Comparison of ENCODE assay signal across 8 cellular contexts in genomic region chr7:33904680-33905388, GRCh38. TPM values are rescaled to one million over a fixed set of nuclear protein-coding genes. Genes with fewer than 3 reads are reported as not detected.
DNase-seq lines count a peak whose midpoint lies in the region; ATAC-seq and TF ChIP-seq lines count a peak whose summit lies in the region.

No MANE protein-coding gene starts in this region.

- ATAC-seq in GM21381 (IDR thresholded peaks at IDR 0.05; ENCODE audit: unreplicated experiment) = peak; percentile 55
- peak; percentile 29 for ATAC-seq in effector memory CD8-positive, alpha-beta T cell (replicated peaks)
- ATAC-seq in lung (ENCODE audit: insufficient read depth, low FRiP score) = peak; percentile 68
- no peak for ATAC-seq in GM19455 (IDR thresholded peaks at IDR 0.05; ENCODE audit: unreplicated experiment)
- no peak for ATAC-seq in GM21737 (IDR thresholded peaks at IDR 0.05; ENCODE audit: unreplicated experiment)

- no peaks in the 10 kb centered on the region for H3K9me3 ChIP-seq in BLaER1 treated with 17β-estradiol and CSF1 and Interleukin-3, amounts not matched to agents 10 nM and 100 nM (replicated peaks in 1 of 11)
- no peaks in the 10 kb centered on the region for H3K9me3 ChIP-seq in lung (ENCODE audit: control insufficient read depth in 2 of 2, insufficient read depth in 1 of 2, low read length in 1 of 2)
- H3K9me3 ChIP-seq in suprapubic skin = no peaks in the 10 kb centered on the region

- no peak for TF ChIP-seq EP300 in suprapubic skin (IDR thresholded peaks at IDR 0.05)

- peaks cover 5 to 7% of the 10 kb centered on the region in 2 donors for H3K4me1 Mint-ChIP-seq in effector memory CD8-positive, alpha-beta T cell (ENCODE audit: low read depth in 2 of 2)

- peak overlapping the region; percentile 57 to 77 (median 68) for H3K9ac ChIP-seq in BLaER1 treated with 17β-estradiol and CSF1 and Interleukin-3, amounts not matched to agents 10 nM and 100 nM

- DNase-seq in SHP77 treated with DMSO at 0.1 percent for 48 hours (lab: John Stamatoyannopoulos, UW) = peak; percentile 40
- no peak for DNase-seq in effector memory CD8-positive, alpha-beta T cell
- no peak for DNase-seq in lung (ENCODE audit: low spot score)
- no peak for DNase-seq in suprapubic skin (ENCODE audit: low spot score in 2 of 2)

- TF ChIP-seq POLR2A in suprapubic skin (IDR thresholded peaks at IDR 0.05) = no peak

- H3K9me3 Mint-ChIP-seq in effector memory CD8-positive, alpha-beta T cell = no peaks in the 10 kb centered on the region

- no peak overlapping the region for H3K27ac Mint-ChIP-seq in effector memory CD8-positive, alpha-beta T cell

- peaks cover 0 to 12% (median 7%) of the 10 kb centered on the region in 10 experiments; a peak in 13 of 20 replicates for H3K4me1 ChIP-seq in BLaER1 treated with 17β-estradiol and CSF1 and Interleukin-3, amounts not matched to agents 10 nM and 100 nM
- H3K4me1 ChIP-seq in lung (ENCODE audit: control insufficient read depth in 2 of 2, insufficient read depth in 2 of 2, low read length in 2 of 2) = peaks cover 0 to 4% of the 10 kb centered on the region in 2 donors
- peaks cover 23% of the 10 kb centered on the region for H3K4me1 ChIP-seq in suprapubic skin

- peak overlapping the region; percentile 74 to 75 for H3K4me3 Mint-ChIP-seq in effector memory CD8-positive, alpha-beta T cell

- peaks cover 66 to 85% of the 10 kb centered on the region in 2 donors for H3K27me3 Mint-ChIP-seq in effector memory CD8-positive, alpha-beta T cell

- TF ChIP-seq CTCF in lung (IDR thresholded peaks at IDR 0.05; ENCODE audit: control extremely low read depth, extremely low read depth) (no peak), suprapubic skin (IDR thresholded peaks at IDR 0.05) (peak in 1 of 2 donors; percentile 8)

- H3K4me2 ChIP-seq in BLaER1 treated with 17β-estradiol and CSF1 and Interleukin-3, amounts not matched to agents 10 nM and 100 nM = peak overlapping the region; percentile 86 to 100 (median 97)

- H3K27ac ChIP-seq in BLaER1 treated with 17β-estradiol and CSF1 and Interleukin-3, amounts not matched to agents 10 nM and 100 nM = peak overlapping the region in 2 of 11 experiments; percentile 5 to 15; a peak in 2 of 22 replicates
- H3K27ac ChIP-seq in lung (ENCODE audit: low read depth in 1 of 2, low read length in 1 of 2) (peak overlapping the region in 1 of 2 donors; percentile 86), suprapubic skin (no peak overlapping the region)

- H4K20me1 ChIP-seq in BLaER1 treated with 17β-estradiol and CSF1 and Interleukin-3, amounts not matched to agents 10 nM and 100 nM = peaks cover 0 to 7% (median 0%) of the 10 kb centered on the region in 11 experiments; a peak in 2 of 22 replicates

- 1% methylated on average over 48 to 66 of the region's 66 CpGs for WGBS in lung, 2 donors
- WGBS in suprapubic skin = under 1% methylated on average over 26 of the region's 66 CpGs

- H3K4me3 ChIP-seq in BLaER1 treated with 17β-estradiol and CSF1 and Interleukin-3, amounts not matched to agents 10 nM and 100 nM = peak overlapping the region; percentile 63 to 74 (median 70)
- H3K4me3 ChIP-seq in lung (peak overlapping the region; percentile 39), suprapubic skin (peak overlapping the region; percentile 64)

- no peaks in the 10 kb centered on the region for H3K36me3 Mint-ChIP-seq in effector memory CD8-positive, alpha-beta T cell (ENCODE audit: insufficient read depth)

- no peaks in the 10 kb centered on the region for H3K36me3 ChIP-seq in BLaER1 treated with 17β-estradiol and CSF1 and Interleukin-3, amounts not matched to agents 10 nM and 100 nM
- H3K36me3 ChIP-seq in lung (ENCODE audit: control insufficient read depth in 2 of 2, insufficient read depth in 2 of 2, low read length in 2 of 2) (no peaks in the 10 kb centered on the region), suprapubic skin (no peaks in the 10 kb centered on the region)

- peaks cover 57 to 67% (median 62%) of the 10 kb centered on the region in 11 experiments for H3K27me3 ChIP-seq in BLaER1 treated with 17β-estradiol and CSF1 and Interleukin-3, amounts not matched to agents 10 nM and 100 nM
- H3K27me3 ChIP-seq in lung (ENCODE audit: control insufficient read depth, insufficient read depth) = no peaks in the 10 kb centered on the region
- peaks cover 39% of the 10 kb centered on the region for H3K27me3 ChIP-seq in suprapubic skin

RNA-seq across cellular contexts. Expression of gene BMPER, which starts 0.5 kb away (rescaled TPM):
- total RNA-seq in lung = 10 to 100 TPM; 13.8 to 51.0 TPM
- 1 to 10 TPM; 3.7 to 4.2 TPM for polyA plus RNA-seq in lung
- total RNA-seq in suprapubic skin = 1 to 10 TPM in 2 of 4 donors, under 1 TPM in 2; 0.52 to 7.2 (median 1.2) TPM

Comparison
In these comparisons a context has a peak if more than half of its experiments do, and no peak if none do; other contexts are left out.
1. ATAC-seq: peak in GM21381 (single experiment), effector memory CD8-positive, alpha-beta T cell (single experiment) and lung (single experiment); none in GM19455 (single experiment) and GM21737 (single experiment).
2. Peak in every context shown above with its lines, with median percentiles within 50 percentile points of each other: H3K4me3 ChIP-seq.